7 cellular contexts compared by ENCODE assay signal in the genomic region with DNA sequence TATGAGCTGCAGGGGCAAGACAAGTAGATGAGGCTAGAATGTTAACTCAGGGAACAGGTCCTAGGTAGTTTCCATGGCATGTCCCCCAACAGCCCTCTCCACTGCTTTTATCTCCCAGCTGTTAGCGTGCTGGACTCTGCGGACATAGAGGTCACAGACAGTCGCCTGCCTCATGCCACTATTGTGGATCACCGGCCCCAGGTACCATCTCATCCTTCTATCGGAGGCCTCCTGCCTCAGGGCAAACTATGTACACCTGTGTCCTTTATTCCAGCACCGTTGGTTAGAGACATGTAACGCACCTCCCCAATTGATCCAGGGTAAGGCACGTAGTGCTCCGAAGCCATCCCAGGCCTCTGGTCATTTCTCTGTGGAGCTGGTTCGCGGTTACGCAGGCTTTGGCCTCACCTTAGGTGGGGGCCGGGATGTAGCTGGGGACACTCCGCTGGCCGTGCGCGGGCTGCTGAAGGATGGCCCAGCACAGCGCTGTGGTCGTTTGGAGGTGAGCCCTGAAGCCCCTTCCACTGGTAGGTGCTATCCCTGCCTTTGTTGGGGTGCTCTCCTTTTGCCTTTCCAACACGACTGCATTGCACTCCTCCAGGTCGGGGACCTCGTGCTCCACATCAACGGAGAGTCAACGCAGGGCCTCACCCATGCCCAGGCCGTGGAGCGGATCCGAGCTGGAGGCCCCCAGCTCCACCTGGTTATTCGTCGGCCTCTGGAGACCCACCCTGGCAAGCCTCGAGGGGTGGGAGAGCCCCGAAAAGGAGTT. TPM values are rescaled to one million over a fixed set of nuclear protein-coding genes. Genes with fewer than 3 reads are reported as not detected.
DNase-seq lines count a peak whose midpoint lies in the region; ATAC-seq and TF ChIP-seq lines count a peak whose summit lies in the region.

No MANE protein-coding gene starts in this region.

- CTCF ChIA-PET in Calu3 (lab: Charles Lee) = no interaction called here
- CTCF ChIA-PET in Panc1 (lab: Charles Lee) = interaction anchor here (0.5 kb wide), 1 partner anchor 9 kb away, joined by 3 read pairs; no protein-coding TSS in a partner anchor

- no peaks in the 10 kb centered on the region for H3K36me3 ChIP-seq in Panc1 (ENCODE audit: control insufficient read depth, insufficient read depth, low read length)
- no peaks in the 10 kb centered on the region for H3K36me3 ChIP-seq in psoas muscle (ENCODE audit: insufficient read depth in 1 of 2, low read depth in 1 of 2)

- intact Hi-C loops in Calu3 (cut with micrococcal nuclease; ENCODE audit: unreplicated experiment) (loop anchor here (1.0 kb wide), 1 partner anchor 41 kb away; the partner anchor contains the start of gene GPKOW), Panc1 (cut with micrococcal nuclease; ENCODE audit: unreplicated experiment) (loop anchor here (5.0 kb wide), 1 partner anchor 42 kb away; the partner anchor contains the start of gene GPKOW), psoas muscle (cut with DNase I) (loop anchor here in 1 of 2 donors (5.0 kb wide), 1 partner anchor 42 kb away; the partner anchor contains the start of gene GPKOW)

- no peak for TF ChIP-seq CTCF in Calu3 (IDR thresholded peaks at IDR 0.05; ENCODE audit: unreplicated experiment)
- no peak for TF ChIP-seq CTCF in Panc1 (IDR thresholded peaks at IDR 0.05)
- TF ChIP-seq CTCF in psoas muscle (IDR thresholded peaks at IDR 0.05) = no peak

- ATAC-seq in Panc1 (no peak), psoas muscle (no peak)

- peak overlapping the region; percentile 94 for H3K4me3 Mint-ChIP-seq in Calu3 (ENCODE audit: low read depth, unreplicated experiment)

- WGBS in psoas muscle, 3 donors = 80 to 88% (median 87%) methylated on average over 30 to 31 of the region's 31 CpGs

- peaks cover 42% of the 10 kb centered on the region for H3K36me3 Mint-ChIP-seq in Calu3 (ENCODE audit: insufficient read depth, unreplicated experiment)

- no TSS peak for BruUV-seq in Calu3 (replicated peaks; lab: Mats Ljungman, UMichigan)
- no TSS peak for BruUV-seq in Panc1 (replicated peaks; lab: Mats Ljungman, UMichigan)

- peaks cover 28% of the 10 kb centered on the region for H3K4me1 ChIP-seq in Panc1 (ENCODE audit: control insufficient read depth, insufficient read depth, low read length)
- no peaks in the 10 kb centered on the region for H3K4me1 ChIP-seq in psoas muscle

- POLR2A ChIA-PET in Panc1 (lab: Charles Lee) = no interaction called here

- DNase-seq in Calu3 = no peak
- no peak for DNase-seq in Panc1 (ENCODE audit: low read depth, low spot score)
- no peak for DNase-seq in epithelial cell of prostate (ENCODE audit: low read depth, low spot score)
- no peak for DNase-seq in psoas muscle
- DNase-seq in COLO668 (lab: John Stamatoyannopoulos, UW; ENCODE audit: unreplicated experiment) = no peak
- no peak for DNase-seq in HUDEP-2 (lab: John Stamatoyannopoulos, UW; ENCODE audit: unreplicated experiment in 76 of 76)
- DNase-seq in middle frontal gyrus (ENCODE audit: extremely low spot score, low spot score) = no peak

- H3K27me3 Mint-ChIP-seq in Calu3 (ENCODE audit: unreplicated experiment) = no peaks in the 10 kb centered on the region

- no peaks in the 10 kb centered on the region for H3K27me3 ChIP-seq in Panc1 (ENCODE audit: control insufficient read depth, insufficient read depth, low read length)
- H3K27me3 ChIP-seq in psoas muscle (ENCODE audit: insufficient read depth in 3 of 3, low read length in 2 of 3) = no peaks in the 10 kb centered on the region

- H3K27ac Mint-ChIP-seq in Calu3 (ENCODE audit: unreplicated experiment) = peak overlapping the region; percentile 47

- H3K27ac ChIP-seq in Panc1 (ENCODE audit: low read length) (peak overlapping the region; percentile 93), epithelial cell of prostate (peak overlapping the region; percentile 70), psoas muscle (peak overlapping the region; percentile 93)

- H3K4me3 ChIP-seq in Panc1 (ENCODE audit: low read depth in 2 of 2, low read length in 2 of 2) (peak overlapping the region in 1 of 2 experiments; percentile 64; a peak in 2 of 4 replicates), psoas muscle (no peak overlapping the region)

- no peaks in the 10 kb centered on the region for H3K9me3 Mint-ChIP-seq in Calu3 (ENCODE audit: low read depth, unreplicated experiment)

- H3K4me1 Mint-ChIP-seq in Calu3 (ENCODE audit: low read depth, unreplicated experiment) = peaks cover 27% of the 10 kb centered on the region

- H3K9me3 ChIP-seq in Panc1 (ENCODE audit: control insufficient read depth, insufficient read depth, low read depth, low read length) (no peaks in the 10 kb centered on the region), psoas muscle (no peaks in the 10 kb centered on the region)

- in situ Hi-C loops in Panc1 (cut with HindIII; ENCODE audit: low pct_unique_long_range_greater_than_20kb, low sequenced_read_pairs) = no loop called here

RNA-seq across cellular contexts. Expression of gene MAGIX, which starts 2.2 kb away (rescaled TPM):
- 13.9 and 16.6 TPM in 2 replicates for total RNA-seq in Calu3 (2022)
- total RNA-seq in Panc1 (2021; ENCODE audit: unreplicated experiment) = 3.8 TPM
- 5.1 TPM for polyA plus RNA-seq in Panc1 (2012; ENCODE audit: insufficient read length)
- 1 to 10 TPM; 2.9 to 3.7 (median 3.5) TPM for total RNA-seq in psoas muscle
- 1 to 10 TPM; 5.2 to 8.0 (median 5.3) TPM for polyA plus RNA-seq in psoas muscle

RNA-seq across cellular contexts. Expression of gene PLP2, which starts 6.9 kb away (rescaled TPM):
- 222 and 273 TPM in 2 replicates for total RNA-seq in Calu3 (2022)
- 293 TPM for total RNA-seq in Panc1 (2021; ENCODE audit: unreplicated experiment)
- 305 TPM for polyA plus RNA-seq in Panc1 (2012; ENCODE audit: insufficient read length)
- total RNA-seq in psoas muscle = 10 to 100 TPM; 17.8 to 80.7 (median 74.0) TPM
- polyA plus RNA-seq in psoas muscle = 100 to 1,000 TPM in 2 of 3 donors, 10 to 100 TPM in 1; 76.5 to 320 (median 113) TPM

RNA-seq across cellular contexts. Expression of gene PRICKLE3, which starts 21.4 kb away (rescaled TPM):
- total RNA-seq in Calu3 (2022) = 22.3 and 24.3 TPM in 2 replicates
- total RNA-seq in Panc1 (2021; ENCODE audit: unreplicated experiment) = 40.1 TPM
- 53.3 TPM for polyA plus RNA-seq in Panc1 (2012; ENCODE audit: insufficient read length)
- 10 to 100 TPM; 14.1 to 17.6 (median 16.3) TPM for total RNA-seq in psoas muscle
- 10 to 100 TPM in 2 of 3 donors, 1 to 10 TPM in 1; 7.5 to 23.6 (median 18.1) TPM for polyA plus RNA-seq in psoas muscle

RNA-seq across cellular contexts. Expression of gene SYP, which starts 35.2 kb away (rescaled TPM):
- total RNA-seq in Calu3 (2022) (1.9 and 2.7 TPM in 2 replicates), Panc1 (2021; ENCODE audit: unreplicated experiment) (12.4 TPM), psoas muscle (1 to 10 TPM in 2 of 4 donors, under 1 TPM in 2; 0.37 to 1.2 (median 0.83) TPM)
- polyA plus RNA-seq in Panc1 (2012; ENCODE audit: insufficient read length) = 19.9 TPM
- 1 to 10 TPM in 2 of 3 donors, under 1 TPM in 1; 0.76 to 1.6 (median 1.4) TPM for polyA plus RNA-seq in psoas muscle

RNA-seq across cellular contexts. Expression of gene GPKOW, which starts 41.2 kb away (rescaled TPM):
- total RNA-seq in Calu3 (2022) (32.3 and 35.7 TPM in 2 replicates), Panc1 (2021; ENCODE audit: unreplicated experiment) (28.0 TPM), psoas muscle (10 to 100 TPM; 26.7 to 28.8 (median 27.7) TPM)
- polyA plus RNA-seq in Panc1 (2012; ENCODE audit: insufficient read length) = 38.7 TPM
- polyA plus RNA-seq in psoas muscle = 10 to 100 TPM; 25.9 to 29.4 (median 26.9) TPM
